ENCODE assay signal across 9 cellular contexts in the genomic region with DNA sequence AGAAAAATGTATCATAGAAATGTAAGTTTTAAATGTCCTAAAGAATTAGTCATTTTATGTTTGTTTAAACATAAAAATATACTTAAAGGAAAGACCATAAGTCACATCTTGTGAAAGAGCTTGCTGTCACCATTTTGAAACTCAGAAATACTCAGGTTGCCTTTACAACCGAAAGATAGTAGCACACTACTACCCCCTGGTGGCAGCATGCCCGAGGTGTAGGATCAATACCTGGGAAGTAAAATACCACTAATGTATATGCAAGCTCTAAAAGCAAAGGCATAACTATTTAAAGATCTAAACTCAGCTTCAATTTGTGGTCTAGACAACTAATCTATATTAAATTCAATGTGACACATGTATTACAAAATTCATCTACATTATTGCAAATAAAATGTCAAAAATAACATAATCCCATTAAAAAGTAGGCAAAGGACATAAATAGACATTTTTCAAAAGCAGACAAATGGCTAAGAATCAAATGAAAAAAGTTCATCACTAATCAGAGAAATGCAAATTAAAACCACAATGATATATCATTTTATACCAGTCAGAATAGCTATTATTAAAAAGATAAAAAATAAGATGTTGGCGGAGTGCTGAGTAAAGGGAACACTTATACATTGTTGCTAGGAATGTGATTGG. TPM values are rescaled to one million over a fixed set of nuclear protein-coding genes. Genes with fewer than 3 reads are reported as not detected.
DNase-seq lines count a peak whose midpoint lies in the region; ATAC-seq and TF ChIP-seq lines count a peak whose summit lies in the region.
"Had no signal": no experiment of that assay in that cellular context is flagged by ENCODE, and none has a peak within 500 bp of the region (broad histone marks: within the 10 kb centered on the region; RNA-seq: fewer than 3 reads in every experiment).

No MANE protein-coding gene starts in this region.

- intact Hi-C loops in breast epithelium (cut with DNase I; ENCODE audit: low total_unique reads) (no loop called here), left colon (cut with DNase I, micrococcal nuclease) (no loop called here)

- H3K9me3 ChIP-seq in breast epithelium: no peaks in the 10 kb centered on the region
- H3K9me3 ChIP-seq: BLaER1 had no signal

- ATAC-seq in HG03095 (IDR thresholded peaks at IDR 0.05; ENCODE audit: unreplicated experiment): peak; percentile 87
- peak; percentile 91 for ATAC-seq in left colon

- no peak for TF ChIP-seq POLR2A in breast epithelium (IDR thresholded peaks at IDR 0.05)

- no peaks in the 10 kb centered on the region for H3K4me1 ChIP-seq in breast epithelium
- H3K4me1 ChIP-seq: BLaER1 had no signal

- no peaks in the 10 kb centered on the region for H3K27me3 ChIP-seq in breast epithelium
- H3K27me3 ChIP-seq: BLaER1 had no signal

- H3K36me3 ChIP-seq in breast epithelium: no peaks in the 10 kb centered on the region

- DNase-seq in activated gamma-delta T cell treated with Interleukin-2 at 50 U/mL for 16 hours: peak; percentile 86
- no peak for DNase-seq in activated gamma-delta T cell (lab: John Stamatoyannopoulos, UW)
- peak; percentile 85 for DNase-seq in NCI-H2227 (lab: John Stamatoyannopoulos, UW; ENCODE audit: unreplicated experiment)
- peak; percentile 27 to 70 for DNase-seq in breast epithelium (ENCODE audit: low spot score in 2 of 2)
- peak; percentile 64 to 95 for DNase-seq in left colon
- DNase-seq in stimulated activated CD4-positive, alpha-beta T cell treated with anti-CD3 and anti-CD28 coated beads, Interleukin-4, amount 100 ng/mL, for 48 hours (ENCODE audit: low read depth in 2 of 2): peak; percentile 84 to 95

- H3K27ac ChIP-seq in VCaP: no peak overlapping the region
- H3K27ac ChIP-seq in breast epithelium: no peak overlapping the region
- H3K27ac ChIP-seq: BLaER1 had no signal

- peak; percentile 92 for TF ChIP-seq CTCF in VCaP (conservative IDR thresholded peaks at IDR 0.05)
- TF ChIP-seq CTCF in breast epithelium (IDR thresholded peaks at IDR 0.05): peak; percentile 41 to 57 (median 44)

- H3K4me3 ChIP-seq in breast epithelium: no peak overlapping the region
- H3K4me3 ChIP-seq: BLaER1 had no signal

RNA-seq across cellular contexts. Expression of gene FGL2, which starts 47.7 kb away (rescaled TPM):
- total RNA-seq in breast epithelium (10 to 100 TPM; 17.4 to 62.1 (median 23.3) TPM), left colon (10 to 100 TPM; 18.8 to 45.1 TPM)
